ENCODE assay signal across 1 cellular context in the genomic region with DNA sequence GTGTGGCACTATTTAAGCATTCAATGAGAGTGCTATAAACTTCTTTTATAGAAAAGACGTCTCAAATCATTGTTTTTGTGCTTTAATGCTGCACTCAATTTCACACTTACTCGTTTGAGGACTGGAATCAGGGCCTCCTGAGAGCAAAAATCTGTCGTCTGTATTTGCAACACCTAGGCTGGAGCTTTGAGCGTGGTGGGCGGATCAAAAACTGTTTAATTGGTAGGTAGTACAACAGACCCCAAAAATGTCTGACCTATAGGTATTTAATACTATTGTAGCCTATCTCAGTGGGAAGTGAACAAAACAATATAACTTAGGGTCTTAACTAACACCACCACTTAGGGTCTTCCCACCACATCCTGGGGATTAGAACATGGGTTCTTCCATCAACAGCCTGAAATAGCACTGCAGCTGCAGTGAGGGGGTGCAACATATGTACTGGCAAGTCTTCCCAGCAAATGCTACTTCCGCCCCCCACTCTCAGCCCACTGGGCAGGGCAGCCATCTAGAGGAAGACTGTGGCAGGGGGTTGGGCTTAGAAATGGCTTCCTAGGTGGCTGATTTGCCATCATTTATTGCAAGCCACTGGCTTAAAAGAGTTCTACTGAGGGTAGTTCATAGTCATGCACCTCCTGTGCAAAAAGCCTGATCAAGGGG.
TF ChIP-seq lines count a peak whose summit lies in the region.

No MANE protein-coding gene starts in this region.

TF ChIP-seq in GM23338, 12 proteins besides CTCF, POLR2A, EP300 and RAD21 (continued from another document):
- TF ChIP-seq ZNF114 (CRISPR knock-in tag; IDR thresholded peaks at IDR 0.05) (no peak), POLR2AphosphoS5 (IDR thresholded peaks at IDR 0.05; ENCODE audit: low read depth) (no peak)
